ENCODE assay signal across 8 cellular contexts in the genomic region with DNA sequence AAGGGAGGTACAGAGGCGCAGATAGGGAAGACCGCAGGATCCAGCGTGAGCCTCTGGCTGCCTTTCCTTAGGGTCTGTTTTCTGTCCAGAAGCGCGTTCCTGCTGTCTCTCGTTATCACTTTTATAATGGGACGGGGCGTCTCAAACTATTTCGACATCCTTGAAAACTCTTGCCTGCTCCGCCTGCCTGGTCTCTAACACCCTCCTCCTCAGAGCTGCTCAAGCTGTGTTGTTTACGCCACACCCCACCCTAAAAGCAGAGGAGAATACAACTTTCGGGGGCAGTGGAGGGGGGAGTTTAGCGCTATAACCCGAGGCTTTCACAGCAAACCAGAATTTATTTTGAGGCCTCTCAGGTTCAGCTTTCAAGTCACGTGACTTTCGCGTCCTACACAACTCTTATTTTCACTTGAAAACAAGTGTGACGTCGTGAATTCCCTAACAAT. TPM values are rescaled to one million over a fixed set of nuclear protein-coding genes. Genes with fewer than 3 reads are reported as not detected.
DNase-seq lines count a peak whose midpoint lies in the region; ATAC-seq and TF ChIP-seq lines count a peak whose summit lies in the region.

No MANE protein-coding gene starts in this region.

- H3K27ac ChIP-seq in C4-2B, result peak overlapping the region; percentile 89

- no peak for TF ChIP-seq CTCF in C4-2B (conservative IDR thresholded peaks at IDR 0.05)
- TF ChIP-seq CTCF in retinal pigment epithelial cell (conservative IDR thresholded peaks at IDR 0.05; ENCODE audit: low read depth, low read length), result no peak

- peak overlapping the region; percentile 72 for H3K27ac Mint-ChIP-seq in activated naive CD8-positive, alpha-beta T cell treated with anti-CD3 and anti-CD28 coated beads for 36 hours

- no peaks in the 10 kb centered on the region for H3K27me3 ChIP-seq in HAP-1 (ENCODE audit: low read depth)

- intact Hi-C loops in left ventricle myocardium superior (cut with micrococcal nuclease), result no loop called here

- no peaks in the 10 kb centered on the region for H3K9me3 ChIP-seq in HAP-1

- DNase-seq in HAP-1 (ENCODE audit: low spot score in 2 of 2) (peak; percentile 71 to 79), left ventricle myocardium superior (no peak), retinal pigment epithelial cell (ENCODE audit: low read depth) (no peak), HPDE6-E6E7 (ENCODE audit: extremely low spot score) (no peak)
- no peak for DNase-seq in activated naive CD8-positive, alpha-beta T cell treated with anti-CD3 and anti-CD28 coated beads for 36 hours
- no peak for DNase-seq in stimulated activated CD4-positive, alpha-beta T cell treated with anti-CD3 and anti-CD28 coated beads, Interleukin-2, amount 100 ng/mL, for 24 hours

- no peaks in the 10 kb centered on the region for H3K27me3 Mint-ChIP-seq in activated naive CD8-positive, alpha-beta T cell treated with anti-CD3 and anti-CD28 coated beads for 36 hours

- H3K4me3 Mint-ChIP-seq in activated naive CD8-positive, alpha-beta T cell treated with anti-CD3 and anti-CD28 coated beads for 36 hours, result peak overlapping the region; percentile 85

- no peaks in the 10 kb centered on the region for H3K9me3 Mint-ChIP-seq in activated naive CD8-positive, alpha-beta T cell treated with anti-CD3 and anti-CD28 coated beads for 36 hours

- peaks cover 19% of the 10 kb centered on the region for H3K4me1 Mint-ChIP-seq in activated naive CD8-positive, alpha-beta T cell treated with anti-CD3 and anti-CD28 coated beads for 36 hours

- H3K36me3 Mint-ChIP-seq in activated naive CD8-positive, alpha-beta T cell treated with anti-CD3 and anti-CD28 coated beads for 36 hours, result peaks cover 14% of the 10 kb centered on the region

- in situ Hi-C loops in HAP-1 (cut with MboI; ENCODE audit: low sequenced_read_pairs), result no loop called here

- no peaks in the 10 kb centered on the region; the same call in 1 of the 2 replicates for H3K36me3 ChIP-seq in HAP-1 (replicated peaks)

- peaks cover 19% of the 10 kb centered on the region for H3K4me1 ChIP-seq in HAP-1

- H3K4me3 ChIP-seq in HAP-1 (peak overlapping the region; percentile 96), retinal pigment epithelial cell (ENCODE audit: low read length) (peak overlapping the region; percentile 51)

- ATAC-seq in left ventricle myocardium superior, result peak; percentile 67
- no peak for ATAC-seq in HG03521 (IDR thresholded peaks at IDR 0.05; ENCODE audit: unreplicated experiment)

RNA-seq across cellular contexts. Expression of a gene that starts 0.6 kb away (rescaled TPM):
- 10 to 100 TPM; 26.8 to 27.3 TPM for total RNA-seq in activated naive CD8-positive, alpha-beta T cell treated with anti-CD3 and anti-CD28 coated beads for 36 hours
- total RNA-seq in left ventricle myocardium superior, result 62.5 TPM

RNA-seq across cellular contexts. Expression of a gene that starts 26.2 kb away (rescaled TPM):
- 10 to 100 TPM; 18.0 to 19.0 TPM for total RNA-seq in activated naive CD8-positive, alpha-beta T cell treated with anti-CD3 and anti-CD28 coated beads for 36 hours
- 12.2 TPM for total RNA-seq in left ventricle myocardium superior

RNA-seq across cellular contexts. Expression of a gene that starts 30.0 kb away (rescaled TPM):
- total RNA-seq in activated naive CD8-positive, alpha-beta T cell treated with anti-CD3 and anti-CD28 coated beads for 36 hours, result 10 to 100 TPM; 89.9 to 92.4 TPM
- 10.4 TPM for total RNA-seq in left ventricle myocardium superior

RNA-seq across cellular contexts. Expression of a gene that starts 30.3 kb away (rescaled TPM):
- total RNA-seq in activated naive CD8-positive, alpha-beta T cell treated with anti-CD3 and anti-CD28 coated beads for 36 hours, result 10 to 100 TPM; 53.2 to 54.7 TPM
- total RNA-seq in left ventricle myocardium superior, result 58.6 TPM

RNA-seq across cellular contexts. Expression of a gene that starts 30.7 kb away (rescaled TPM):
- 10 to 100 TPM; 31.1 to 32.5 TPM for total RNA-seq in activated naive CD8-positive, alpha-beta T cell treated with anti-CD3 and anti-CD28 coated beads for 36 hours
- 15.5 TPM for total RNA-seq in left ventricle myocardium superior

Comparison
In these comparisons a context has a peak if more than half of its experiments do, and no peak if none do; other contexts are left out.
1. DNase-seq: peak in HAP-1 (2 of 2); none in activated naive CD8-positive, alpha-beta T cell treated with anti-CD3 and anti-CD28 coated beads for 36 hours (single experiment), left ventricle myocardium superior (single experiment), retinal pigment epithelial cell (single experiment), stimulated activated CD4-positive, alpha-beta T cell treated with anti-CD3 and anti-CD28 coated beads, Interleukin-2, amount 100 ng/mL, for 24 hours (0 of 2) and HPDE6-E6E7 (single experiment).